8 cellular contexts compared by ENCODE assay signal in the genomic region with DNA sequence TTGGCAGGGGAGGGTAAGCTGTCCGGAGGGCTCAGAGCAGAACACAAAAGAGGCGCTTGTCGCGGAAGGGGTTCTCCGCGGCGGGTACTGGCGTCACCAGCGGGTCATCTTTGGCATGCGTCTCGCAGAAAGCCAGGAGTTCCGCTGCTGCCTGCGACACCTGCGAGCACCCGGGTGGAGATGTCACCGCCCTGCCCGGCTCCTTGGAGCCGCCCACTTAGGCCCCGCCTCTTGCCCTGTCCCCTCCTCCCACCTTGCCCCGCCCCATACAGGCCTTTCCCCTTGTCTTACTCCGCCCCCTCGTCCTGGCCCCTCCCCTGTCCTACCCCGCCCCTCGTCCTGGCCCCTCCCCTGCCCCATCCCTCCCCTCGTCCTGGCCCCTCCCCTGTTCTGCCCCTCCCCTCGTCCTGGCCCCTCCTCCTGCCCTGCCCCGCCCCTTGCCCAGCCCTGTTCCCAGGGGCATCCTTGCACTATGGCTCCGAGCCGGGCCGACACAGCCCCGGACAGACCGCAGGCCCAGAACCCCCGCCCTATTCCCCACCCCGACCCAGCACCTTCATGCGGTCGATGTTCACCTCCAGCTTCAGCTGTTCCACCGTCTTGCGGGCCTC. TPM values are rescaled to one million over a fixed set of nuclear protein-coding genes. Genes with fewer than 3 reads are reported as not detected.
A peak's percentile ranks its signal among the peaks of the same experiment; 100 is the strongest.
DNase-seq lines count a peak whose midpoint lies in the region; ATAC-seq and TF ChIP-seq lines count a peak whose summit lies in the region.

No MANE protein-coding gene starts in this region.

- peak overlapping the region; percentile 87 for H3K4me2 ChIP-seq in hepatocyte

- peaks cover 16% of the 10 kb centered on the region for H3K4me1 Mint-ChIP-seq in T-helper 2 cell treated with Interferon-gamma antibody and Interleukin-4, amounts not matched to agents 5 μg/mL and 100 μg/mL, for 36 hours (ENCODE audit: low read depth)

- H3K27me3 ChIP-seq in MG63: peaks cover 11% of the 10 kb centered on the region
- H3K27me3 ChIP-seq in ascending aorta: no peaks in the 10 kb centered on the region
- peaks cover 21% of the 10 kb centered on the region for H3K27me3 ChIP-seq in hepatocyte
- H3K27me3 ChIP-seq in sigmoid colon: no peaks in the 10 kb centered on the region

- H3K4me1 ChIP-seq in ascending aorta (peaks cover 13 to 21% of the 10 kb centered on the region in 2 donors), hepatocyte (ENCODE audit: insufficient read depth) (peaks cover 11% of the 10 kb centered on the region), sigmoid colon (peaks cover 0 to 31% (median 27%) of the 10 kb centered on the region in 4 donors)

- TF ChIP-seq POLR2A in sigmoid colon (IDR thresholded peaks at IDR 0.05): no peak

- H3K27ac Mint-ChIP-seq in T-helper 2 cell treated with Interferon-gamma antibody and Interleukin-4, amounts not matched to agents 5 μg/mL and 100 μg/mL, for 36 hours: peak overlapping the region; percentile 65

- peak; percentile 88 for DNase-seq in Ammon's horn (ENCODE audit: low spot score)
- peak; percentile 59 for DNase-seq in MG63
- peak; percentile 93 for DNase-seq in T-helper 2 cell treated with Interferon-gamma antibody and Interleukin-4, amounts not matched to agents 5 μg/mL and 100 μg/mL, for 36 hours (ENCODE audit: low spot score)
- peak; percentile 49 to 91 for DNase-seq in ascending aorta (ENCODE audit: low spot score in 2 of 2)
- peak; percentile 95 for DNase-seq in hepatocyte (ENCODE audit: low spot score)
- DNase-seq in sigmoid colon: peak; percentile 96
- no peak for DNase-seq in NCI-H2107 (lab: John Stamatoyannopoulos, UW)

- no peak overlapping the region for H3K4me3 ChIP-seq in MG63
- peak overlapping the region; percentile 39 to 65 for H3K4me3 ChIP-seq in ascending aorta
- no peak overlapping the region for H3K4me3 ChIP-seq in hepatocyte
- peak overlapping the region; percentile 17 to 50 (median 42) for H3K4me3 ChIP-seq in sigmoid colon

- H3K4me3 Mint-ChIP-seq in T-helper 2 cell treated with Interferon-gamma antibody and Interleukin-4, amounts not matched to agents 5 μg/mL and 100 μg/mL, for 36 hours: peak overlapping the region; percentile 74

- H2AFZ ChIP-seq in hepatocyte: peak overlapping the region; percentile 60

- intact Hi-C loops in ascending aorta (cut with DNase I): no loop called here
- intact Hi-C loops in sigmoid colon (cut with DNase I): no loop called here

- 11% methylated on average over 21 of the region's 38 CpGs for WGBS in hepatocyte (ENCODE audit: low lambda C conversion rate, missing lambda C conversion rate)
- WGBS in sigmoid colon, 2 donors: 3 to 5% methylated on average over 38 of the region's 38 CpGs

- no peaks in the 10 kb centered on the region for H3K9me3 Mint-ChIP-seq in T-helper 2 cell treated with Interferon-gamma antibody and Interleukin-4, amounts not matched to agents 5 μg/mL and 100 μg/mL, for 36 hours

- no peak for TF ChIP-seq CTCF in ascending aorta (IDR thresholded peaks at IDR 0.05)
- TF ChIP-seq CTCF in hepatocyte (IDR thresholded peaks at IDR 0.05; ENCODE audit: poor library complexity): no peak
- no peak for TF ChIP-seq CTCF in sigmoid colon (IDR thresholded peaks at IDR 0.05)

- peak overlapping the region; percentile 19 to 63 for H3K27ac ChIP-seq in ascending aorta
- H3K27ac ChIP-seq in hepatocyte: no peak overlapping the region
- peak overlapping the region in 3 of 4 donors; percentile 23 to 57 (median 42) for H3K27ac ChIP-seq in sigmoid colon

- no peaks in the 10 kb centered on the region for H3K79me2 ChIP-seq in hepatocyte

- H3K27me3 Mint-ChIP-seq in T-helper 2 cell treated with Interferon-gamma antibody and Interleukin-4, amounts not matched to agents 5 μg/mL and 100 μg/mL, for 36 hours (ENCODE audit: low read depth): peaks cover 5% of the 10 kb centered on the region

- H3K9me3 ChIP-seq in MG63: no peaks in the 10 kb centered on the region
- no peaks in the 10 kb centered on the region for H3K9me3 ChIP-seq in ascending aorta
- no peaks in the 10 kb centered on the region for H3K9me3 ChIP-seq in hepatocyte (ENCODE audit: low read depth)
- H3K9me3 ChIP-seq in sigmoid colon: no peaks in the 10 kb centered on the region

- H4K20me1 ChIP-seq in hepatocyte (ENCODE audit: insufficient read depth, poor library complexity, severe bottlenecking): no peaks in the 10 kb centered on the region

- H3K9me2 ChIP-seq in hepatocyte (replicated peaks; ENCODE audit: insufficient read depth): no peaks in the 10 kb centered on the region

- no peaks in the 10 kb centered on the region for H3K36me3 ChIP-seq in MG63
- no peaks in the 10 kb centered on the region for H3K36me3 ChIP-seq in ascending aorta
- no peaks in the 10 kb centered on the region for H3K36me3 ChIP-seq in hepatocyte (replicated peaks; ENCODE audit: insufficient read depth, low read depth)
- H3K36me3 ChIP-seq in sigmoid colon: no peaks in the 10 kb centered on the region

- peak; percentile 52 for ATAC-seq in GM19372 (IDR thresholded peaks at IDR 0.05; ENCODE audit: low read depth, unreplicated experiment)

- TF ChIP-seq EP300 in sigmoid colon (IDR thresholded peaks at IDR 0.05): no peak

- no peaks in the 10 kb centered on the region for H3K36me3 Mint-ChIP-seq in T-helper 2 cell treated with Interferon-gamma antibody and Interleukin-4, amounts not matched to agents 5 μg/mL and 100 μg/mL, for 36 hours (ENCODE audit: low read depth)

RNA-seq across cellular contexts. Expression of a gene that starts 1.9 kb away (rescaled TPM):
- total RNA-seq in MG63 (2014; rRNA removed; shearing (Covaris generic); ENCODE audit: low replicate concordance): not detected in 2 replicates
- total RNA-seq in ascending aorta (not detected), hepatocyte (not detected in 2 replicates), sigmoid colon (not detected)
- polyA plus RNA-seq in hepatocyte (2.4 and 4.6 TPM in 2 replicates), sigmoid colon (not detected)

RNA-seq across cellular contexts. Expression of a gene that starts 9.3 kb away (rescaled TPM):
- not detected in 2 replicates for total RNA-seq in MG63 (2014; rRNA removed; shearing (Covaris generic); ENCODE audit: low replicate concordance)
- total RNA-seq in ascending aorta (120 TPM), hepatocyte (3.2 and 5.2 TPM in 2 replicates), sigmoid colon (1 to 10 TPM; 2.0 to 5.8 (median 3.5) TPM)
- polyA plus RNA-seq in hepatocyte (3.4 and 4.8 TPM in 2 replicates), sigmoid colon (1 to 10 TPM in 1 of 3 donors, under 1 TPM in 1, not detected in 1; 0.60 to 4.4 TPM)

RNA-seq across cellular contexts. Expression of a gene that starts 26.8 kb away (rescaled TPM):
- total RNA-seq in MG63 (2014; rRNA removed; shearing (Covaris generic); ENCODE audit: low replicate concordance): 1.5 and 1.7 TPM in 2 replicates
- total RNA-seq in ascending aorta (104 TPM), hepatocyte (12.7 and 18.4 TPM in 2 replicates), sigmoid colon (10 to 100 TPM; 23.7 to 87.2 (median 48.6) TPM)
- polyA plus RNA-seq in hepatocyte (17.4 and 18.4 TPM in 2 replicates), sigmoid colon (1 to 10 TPM in 2 of 3 donors, under 1 TPM in 1; 0.46 to 2.9 (median 1.8) TPM)

RNA-seq across cellular contexts. Expression of a gene that starts 33.0 kb away (rescaled TPM):
- 90.4 and 116 TPM in 2 replicates for total RNA-seq in MG63 (2014; rRNA removed; shearing (Covaris generic); ENCODE audit: low replicate concordance)
- total RNA-seq in ascending aorta (159 TPM), hepatocyte (185 and 246 TPM in 2 replicates), sigmoid colon (100 to 1,000 TPM; 127 to 183 (median 159) TPM)
- polyA plus RNA-seq in hepatocyte (220 and 237 TPM in 2 replicates), sigmoid colon (100 to 1,000 TPM; 210 to 375 (median 281) TPM)

Comparison
In these comparisons a context has a peak if more than half of its experiments do, and no peak if none do; other contexts are left out.
1. H3K4me3 ChIP-seq: peak in ascending aorta (2 of 2) and sigmoid colon (4 of 4); none in MG63 (single experiment) and hepatocyte (single experiment).
2. RNA of a gene that starts 9.3 kb away (total RNA-seq): 120 TPM in ascending aorta (single experiment); 2.0 to 5.8 TPM in sigmoid colon, 3.2 to 5.2 TPM in hepatocyte and not detected in MG63; every median in the first group is over 10 times any median in the second.